In genomic region chr9:129379181-129379836, GRCh38 we compare ENCODE assay signal across 16 cellular contexts.
DNase-seq lines count a peak whose midpoint lies in the region; ATAC-seq, FAIRE-seq and TF ChIP-seq lines count a peak whose summit lies in the region.
"Had no signal": no experiment of that assay in that cellular context is flagged by ENCODE, and none has a peak within 500 bp of the region (broad histone marks: within the 10 kb centered on the region; RNA-seq: fewer than 3 reads in every experiment).

No MANE protein-coding gene starts in this region.

- no peak for TF ChIP-seq POLR2A in esophagus squamous epithelium (IDR thresholded peaks at IDR 0.05)

- peaks cover 21% of the 10 kb centered on the region for H3F3A ChIP-seq in neural progenitor cell (ENCODE audit: low read depth)

- ATAC-seq in naive thymus-derived CD8-positive, alpha-beta T cell: no peak
- ATAC-seq: Right ventricle myocardium inferior had no signal

- H3K4me3 ChIP-seq in HEK293 (ENCODE audit: low read depth, low read length) (no peak overlapping the region), bronchial epithelial cell (ENCODE audit: low read depth, low read length) (no peak overlapping the region), neural progenitor cell (no peak overlapping the region), esophagus squamous epithelium (no peak overlapping the region)
- H3K4me3 ChIP-seq: HAP-1, Peyer's patch had no signal

- no peak for TF ChIP-seq CTCF in CD14-positive monocyte (IDR thresholded peaks at IDR 0.05)
- no peak for TF ChIP-seq CTCF in HEK293 (tag by site-specific recombination; IDR thresholded peaks at IDR 0.05)
- TF ChIP-seq CTCF in bronchial epithelial cell (IDR thresholded peaks at IDR 0.05; ENCODE audit: insufficient read depth, low read length, severe bottlenecking): no peak
- no peak for TF ChIP-seq CTCF in neural progenitor cell (IDR thresholded peaks at IDR 0.05)
- no peak for TF ChIP-seq CTCF in esophagus squamous epithelium (IDR thresholded peaks at IDR 0.05)

- FAIRE-seq in bronchial epithelial cell (lab: Jason Lieb, UNC): peak; percentile 98

- H3K27me3 ChIP-seq in bronchial epithelial cell (ENCODE audit: control insufficient read depth, insufficient read depth, low read length) (no peaks in the 10 kb centered on the region), neural progenitor cell (peaks cover 21% of the 10 kb centered on the region), esophagus squamous epithelium (no peaks in the 10 kb centered on the region)
- H3K27me3 ChIP-seq: Peyer's patch had no signal

- no peak overlapping the region for H3K4me2 ChIP-seq in neural progenitor cell

- H3K9me3 Mint-ChIP-seq in CD14-positive monocyte: peaks cover 0 to 2% (median 0%) of the 10 kb centered on the region in 7 donors
- peaks cover 4% of the 10 kb centered on the region for H3K9me3 Mint-ChIP-seq in neural progenitor cell
- no peaks in the 10 kb centered on the region for H3K9me3 Mint-ChIP-seq in naive thymus-derived CD8-positive, alpha-beta T cell

- H3K4me1 Mint-ChIP-seq in CD14-positive monocyte: peaks cover 18% of the 10 kb centered on the region
- H3K4me1 Mint-ChIP-seq in neural progenitor cell: peaks cover 36% of the 10 kb centered on the region
- peaks cover 5 to 12% (median 11%) of the 10 kb centered on the region in 4 donors for H3K4me1 Mint-ChIP-seq in naive thymus-derived CD8-positive, alpha-beta T cell

- 83 to 87% methylated on average over 11 to 16 of the region's 16 CpGs for WGBS in esophagus squamous epithelium, 2 donors

- peak; percentile 13 for DNase-seq in CD14-positive monocyte (ENCODE audit: low spot score)
- no peak for DNase-seq in bronchial epithelial cell (ENCODE audit: low read depth)
- no peak for DNase-seq in neural progenitor cell (ENCODE audit: low spot score)
- DNase-seq in activated CD4-positive, alpha-beta T cell treated with anti-CD3 and anti-CD28 coated beads for 48 hours: no peak
- no peak for DNase-seq in esophagus squamous epithelium (lab: John Stamatoyannopoulos, UW)
- no peak for DNase-seq in NCI-H446 treated with DMSO at 0.1 percent for 48 hours (lab: John Stamatoyannopoulos, UW)
- no peak for DNase-seq in naive thymus-derived CD8-positive, alpha-beta T cell
- DNase-seq: COR-L47, DMS53, NCI-H1930, NCI-H446, Peyer's patch had no signal

- POLR2A ChIA-PET in HEK293 (lab: Yijun Ruan, JAX): interaction anchor here (0.6 kb wide), 1 partner anchor 120 kb away, joined by 3 read pairs; no protein-coding TSS in a partner anchor
- POLR2A ChIA-PET in naive thymus-derived CD8-positive, alpha-beta T cell (lab: Charles Lee): no interaction called here

- CTCF ChIA-PET in HEK293 (lab: Yijun Ruan, JAX): no interaction called here

- no peaks in the 10 kb centered on the region for H4K20me1 ChIP-seq in neural progenitor cell (ENCODE audit: low read depth)

- peaks cover 2 to 4% (median 2%) of the 10 kb centered on the region in 3 donors for H3K27me3 Mint-ChIP-seq in CD14-positive monocyte (ENCODE audit: low read depth in 3 of 3)
- H3K27me3 Mint-ChIP-seq in neural progenitor cell (ENCODE audit: insufficient read depth, low read depth): peaks cover 9% of the 10 kb centered on the region
- no peaks in the 10 kb centered on the region for H3K27me3 Mint-ChIP-seq in naive thymus-derived CD8-positive, alpha-beta T cell

- intact Hi-C loops in CD14-positive monocyte (cut with micrococcal nuclease): no loop called here
- intact Hi-C loops in esophagus squamous epithelium (cut with DNase I): no loop called here

- H3K36me3 ChIP-seq in HEK293 (ENCODE audit: control insufficient read depth in 2 of 2, insufficient read depth in 1 of 2, low read length in 2 of 2) (no peaks in the 10 kb centered on the region), bronchial epithelial cell (ENCODE audit: control insufficient read depth, insufficient read depth, low read length) (no peaks in the 10 kb centered on the region), neural progenitor cell (no peaks in the 10 kb centered on the region), esophagus squamous epithelium (no peaks in the 10 kb centered on the region)
- H3K36me3 ChIP-seq: HAP-1, Peyer's patch had no signal

- H2AFZ ChIP-seq in neural progenitor cell (replicated peaks): no peak overlapping the region

- H3K9ac ChIP-seq in neural progenitor cell: no peak overlapping the region

- H3K4me1 ChIP-seq in HEK293 (ENCODE audit: control insufficient read depth, insufficient read depth, low read length) (no peaks in the 10 kb centered on the region), neural progenitor cell (peaks cover 14% of the 10 kb centered on the region), esophagus squamous epithelium (peaks cover 18 to 33% (median 21%) of the 10 kb centered on the region in 3 donors)

- H3K27ac Mint-ChIP-seq in CD14-positive monocyte: peak overlapping the region in 1 of 7 donors; percentile 31
- peak overlapping the region; percentile 73 for H3K27ac Mint-ChIP-seq in neural progenitor cell
- H3K27ac Mint-ChIP-seq in naive thymus-derived CD8-positive, alpha-beta T cell: peak overlapping the region in 1 of 10 donors; percentile 69

- H3K27ac ChIP-seq in HEK293 (ENCODE audit: extremely low read depth, low read depth, low read length) (no peak overlapping the region), neural progenitor cell (no peak overlapping the region), esophagus squamous epithelium (no peak overlapping the region)
- H3K27ac ChIP-seq: Peyer's patch had no signal

- H3K9me3 ChIP-seq in HEK293 (ENCODE audit: control insufficient read depth, insufficient read depth, low read depth, low read length): no peaks in the 10 kb centered on the region
- H3K9me3 ChIP-seq in neural progenitor cell (ENCODE audit: low read depth): no peaks in the 10 kb centered on the region
- no peaks in the 10 kb centered on the region for H3K9me3 ChIP-seq in esophagus squamous epithelium
- H3K9me3 ChIP-seq: HAP-1, Peyer's patch had no signal

- no peaks in the 10 kb centered on the region for H3K79me2 ChIP-seq in neural progenitor cell (ENCODE audit: low read depth)

- H3K36me3 Mint-ChIP-seq in CD14-positive monocyte: peaks cover 0 to 2% of the 10 kb centered on the region in 2 donors
- H3K36me3 Mint-ChIP-seq in neural progenitor cell: no peaks in the 10 kb centered on the region
- no peaks in the 10 kb centered on the region for H3K36me3 Mint-ChIP-seq in naive thymus-derived CD8-positive, alpha-beta T cell
- H3K36me3 Mint-ChIP-seq: IgD-negative memory B cell had no signal

- H3K4me3 Mint-ChIP-seq in CD14-positive monocyte (no peak overlapping the region), neural progenitor cell (no peak overlapping the region)
- H3K4me3 Mint-ChIP-seq in naive thymus-derived CD8-positive, alpha-beta T cell: no peak overlapping the region
- H3K4me3 Mint-ChIP-seq: IgD-negative memory B cell had no signal

TF ChIP-seq in HEK293, 187 proteins besides CTCF, POLR2A, EP300 and RAD21:
- TF ChIP-seq ZNF214 (tag by site-specific recombination; IDR thresholded peaks at IDR 0.05; ENCODE audit: borderline replicate concordance) (no peak), ZNF513 (tag by site-specific recombination; IDR thresholded peaks at IDR 0.05) (no peak), ZNF280C (tag by site-specific recombination; IDR thresholded peaks at IDR 0.05) (no peak), ZNF157 (tag by site-specific recombination; IDR thresholded peaks at IDR 0.05) (peak; percentile 94)
